ENCODE assay signal across 27 cellular contexts in the genomic region with DNA sequence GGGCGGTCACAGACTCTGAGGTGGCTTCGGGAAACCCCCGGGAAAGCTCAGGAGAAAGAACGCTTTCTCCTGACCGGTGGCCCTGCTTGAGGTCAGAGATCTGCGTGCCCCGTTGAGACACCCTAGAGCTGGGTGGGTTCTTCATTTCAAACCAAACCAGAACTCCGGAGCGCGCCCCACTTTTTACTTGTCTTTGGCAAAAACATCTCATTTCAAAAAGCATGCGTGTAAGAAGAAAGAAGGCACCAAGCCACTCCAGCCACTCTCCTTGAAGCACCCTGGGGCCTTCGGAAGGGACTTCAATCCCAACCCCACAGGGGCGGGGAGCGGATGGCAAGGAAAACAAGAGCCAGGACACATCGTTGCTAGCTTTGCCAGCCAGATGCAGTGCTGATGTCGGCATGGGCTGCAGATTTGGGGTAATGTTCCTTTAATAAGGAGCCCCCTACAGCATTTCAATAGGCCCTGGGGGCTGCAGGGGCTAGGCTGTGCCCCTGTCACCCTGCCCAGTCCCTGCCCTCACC.
DNase-seq lines count a peak whose midpoint lies in the region; ATAC-seq and TF ChIP-seq lines count a peak whose summit lies in the region.
"Had no signal": no experiment of that assay in that cellular context is flagged by ENCODE, and none has a peak within 500 bp of the region (broad histone marks: within the 10 kb centered on the region; RNA-seq: fewer than 3 reads in every experiment).

No MANE protein-coding gene starts in this region.

- H3K4me3 Mint-ChIP-seq in activated naive CD8-positive, alpha-beta T cell = no peak overlapping the region
- H3K4me3 Mint-ChIP-seq in activated naive CD8-positive, alpha-beta T cell treated with anti-CD3 and anti-CD28 coated beads, Interleukin-2, amount 50 U/mL, for 24 hours = no peak overlapping the region
- H3K4me3 Mint-ChIP-seq: activated CD4-positive, alpha-beta T cell treated with anti-CD3 and anti-CD28 coated beads, Interleukin-2, amount 10 ng/mL, durations not matched to agents 7 days and 5 days; activated T-cell treated with anti-CD3 and anti-CD28 coated beads, Interleukin-2, amount 50 U/mL, for 4 hours; mesothelial cell of epicardium; naive B cell; stimulated activated naive B cell treated with anti-CD40 and anti-IgM and Interleukin-4, amounts not matched to agents 10 μg/mL and 1 μg/mL and 100 μg/mL, for 72 hours; WTC11 had no signal

- H3K27ac ChIP-seq in hepatocyte (peak overlapping the region; percentile 96), prostate gland (peak overlapping the region; percentile 89 to 96), GM23248 (no peak overlapping the region)
- H3K27ac ChIP-seq: foreskin keratinocyte had no signal

- H3K9me2 ChIP-seq in hepatocyte (replicated peaks; ENCODE audit: insufficient read depth) (no peaks in the 10 kb centered on the region), GM23248 (ENCODE audit: insufficient read depth) (no peaks in the 10 kb centered on the region)

- H4K20me1 ChIP-seq in hepatocyte (ENCODE audit: insufficient read depth, poor library complexity, severe bottlenecking) (no peaks in the 10 kb centered on the region), GM23248 (ENCODE audit: insufficient read depth) (no peaks in the 10 kb centered on the region)

- TF ChIP-seq POLR2A in prostate gland (IDR thresholded peaks at IDR 0.05) = no peak

- H3K4me2 ChIP-seq in hepatocyte (no peak overlapping the region), GM23248 (ENCODE audit: unreplicated experiment) (no peak overlapping the region)

- H3K9me3 Mint-ChIP-seq in activated naive CD8-positive, alpha-beta T cell (ENCODE audit: low read depth) = no peaks in the 10 kb centered on the region
- H3K9me3 Mint-ChIP-seq in activated naive CD8-positive, alpha-beta T cell treated with anti-CD3 and anti-CD28 coated beads, Interleukin-2, amount 50 U/mL, for 24 hours = no peaks in the 10 kb centered on the region
- H3K9me3 Mint-ChIP-seq: activated T-cell treated with anti-CD3 and anti-CD28 coated beads, Interleukin-2, amount 50 U/mL, for 4 hours; mesothelial cell of epicardium had no signal

- H3K4me1 ChIP-seq in hepatocyte (ENCODE audit: insufficient read depth) (peaks cover 33% of the 10 kb centered on the region), prostate gland (replicated peaks) (peaks cover 24% of the 10 kb centered on the region), GM23248 (ENCODE audit: insufficient read depth) (no peaks in the 10 kb centered on the region)
- H3K4me1 ChIP-seq: foreskin keratinocyte had no signal

- no peaks in the 10 kb centered on the region for H3F3A ChIP-seq in GM23248 (ENCODE audit: insufficient read depth)

- H3K27me3 Mint-ChIP-seq in activated naive CD8-positive, alpha-beta T cell = no peaks in the 10 kb centered on the region
- H3K27me3 Mint-ChIP-seq in activated naive CD8-positive, alpha-beta T cell treated with anti-CD3 and anti-CD28 coated beads, Interleukin-2, amount 50 U/mL, for 24 hours = no peaks in the 10 kb centered on the region
- H3K27me3 Mint-ChIP-seq: activated CD4-positive, alpha-beta T cell treated with anti-CD3 and anti-CD28 coated beads, Interleukin-2, amount 10 ng/mL, durations not matched to agents 7 days and 5 days had no signal

- H3K27ac Mint-ChIP-seq in activated naive CD8-positive, alpha-beta T cell = peak overlapping the region; percentile 83
- H3K27ac Mint-ChIP-seq in activated naive CD8-positive, alpha-beta T cell treated with anti-CD3 and anti-CD28 coated beads, Interleukin-2, amount 50 U/mL, for 24 hours = no peak overlapping the region
- H3K27ac Mint-ChIP-seq: activated CD4-positive, alpha-beta T cell treated with anti-CD3 and anti-CD28 coated beads, Interleukin-2, amount 10 ng/mL, durations not matched to agents 7 days and 5 days; naive B cell; stimulated activated naive B cell treated with anti-CD40 and anti-IgM and Interleukin-4, amounts not matched to agents 10 μg/mL and 1 μg/mL and 100 μg/mL, for 72 hours; WTC11 had no signal

- H3K9me3 ChIP-seq in hepatocyte (ENCODE audit: low read depth) (no peaks in the 10 kb centered on the region), prostate gland (no peaks in the 10 kb centered on the region), GM23248 (ENCODE audit: low read depth) (no peaks in the 10 kb centered on the region)
- H3K9me3 ChIP-seq: esophagus squamous epithelium, heart left ventricle, thyroid gland had no signal

- no peaks in the 10 kb centered on the region for H3K27me3 ChIP-seq in hepatocyte
- H3K27me3 ChIP-seq in prostate gland (replicated peaks; ENCODE audit: insufficient read depth) = no peaks in the 10 kb centered on the region
- peaks cover 4% of the 10 kb centered on the region; the same call in 1 of the 2 replicates for H3K27me3 ChIP-seq in GM23248 (replicated peaks; ENCODE audit: insufficient read depth)
- H3K27me3 ChIP-seq: thyroid gland had no signal

- no peaks in the 10 kb centered on the region for H3K79me2 ChIP-seq in hepatocyte
- no peaks in the 10 kb centered on the region for H3K79me2 ChIP-seq in GM23248 (ENCODE audit: insufficient read depth)

- H2AFZ ChIP-seq in hepatocyte (no peak overlapping the region), GM23248 (no peak overlapping the region)

- intact Hi-C loops in prostate gland (cut with DNase I) = no loop called here

- 91% methylated on average over 16 of the region's 16 CpGs for WGBS in hepatocyte (ENCODE audit: low lambda C conversion rate, missing lambda C conversion rate)
- WGBS in prostate gland = 73% methylated on average over 16 of the region's 16 CpGs
- WGBS in GM23248 (ENCODE audit: low coverage in 1 of 2, low lambda C conversion rate in 2 of 2, missing lambda C conversion rate in 2 of 2), 2 experiments = 80% methylated on average over 15 to 16 of the region's 16 CpGs

- no peaks in the 10 kb centered on the region for H3K36me3 ChIP-seq in hepatocyte (replicated peaks; ENCODE audit: insufficient read depth, low read depth)
- H3K36me3 ChIP-seq in prostate gland = no peaks in the 10 kb centered on the region
- H3K36me3 ChIP-seq in GM23248 (ENCODE audit: low read depth) = no peaks in the 10 kb centered on the region
- H3K36me3 ChIP-seq: esophagus squamous epithelium, heart left ventricle, thyroid gland had no signal

- TF ChIP-seq CTCF in hepatocyte (IDR thresholded peaks at IDR 0.05; ENCODE audit: poor library complexity) (no peak), prostate gland (IDR thresholded peaks at IDR 0.05) (no peak)

- H3K36me3 Mint-ChIP-seq in activated naive CD8-positive, alpha-beta T cell = no peaks in the 10 kb centered on the region
- no peaks in the 10 kb centered on the region for H3K36me3 Mint-ChIP-seq in activated naive CD8-positive, alpha-beta T cell treated with anti-CD3 and anti-CD28 coated beads, Interleukin-2, amount 50 U/mL, for 24 hours (ENCODE audit: low read depth)
- H3K36me3 Mint-ChIP-seq: mesothelial cell of epicardium; naive B cell; stimulated activated naive B cell treated with anti-CD40 and anti-IgM and Interleukin-4, amounts not matched to agents 10 μg/mL and 1 μg/mL and 100 μg/mL, for 72 hours; WTC11 had no signal

- no peak for ATAC-seq in activated naive CD8-positive, alpha-beta T cell treated with anti-CD3 and anti-CD28 coated beads, Interleukin-2, amount 50 U/mL, for 24 hours
- ATAC-seq in HG03571 (IDR thresholded peaks at IDR 0.05; ENCODE audit: unreplicated experiment) = no peak
- ATAC-seq: foreskin keratinocyte; heart left ventricle; stimulated activated naive B cell treated with anti-CD40 and anti-IgM and Interleukin-4, amounts not matched to agents 10 μg/mL and 1 μg/mL and 100 μg/mL, for 72 hours had no signal

- peaks cover 22% of the 10 kb centered on the region for H3K4me1 Mint-ChIP-seq in activated naive CD8-positive, alpha-beta T cell (ENCODE audit: low read depth)
- H3K4me1 Mint-ChIP-seq in activated naive CD8-positive, alpha-beta T cell treated with anti-CD3 and anti-CD28 coated beads, Interleukin-2, amount 50 U/mL, for 24 hours = peaks cover 17% of the 10 kb centered on the region
- H3K4me1 Mint-ChIP-seq: activated CD4-positive, alpha-beta T cell treated with anti-CD3 and anti-CD28 coated beads, Interleukin-2, amount 10 ng/mL, durations not matched to agents 7 days and 5 days; naive B cell had no signal

- in situ Hi-C loops in GM23248 (cut with MboI) = no loop called here

- H3K4me3 ChIP-seq in hepatocyte (no peak overlapping the region), prostate gland (no peak overlapping the region), GM23248 (no peak overlapping the region)
- H3K4me3 ChIP-seq: esophagus squamous epithelium, heart left ventricle, thyroid gland had no signal

- no peak for DNase-seq in activated naive CD8-positive, alpha-beta T cell treated with anti-CD3 and anti-CD28 coated beads, Interleukin-2, amount 50 U/mL, for 24 hours
- no peak for DNase-seq in hepatocyte (ENCODE audit: low spot score)
- DNase-seq in prostate gland (ENCODE audit: low spot score) = no peak
- no peak for DNase-seq in NCI-H510A treated with DMSO at 0.1 percent for 48 hours (lab: John Stamatoyannopoulos, UW)
- no peak for DNase-seq in GM23248
- DNase-seq in NCI-H1092 treated with DMSO at 0.1 percent for 48 hours (lab: John Stamatoyannopoulos, UW) = no peak
- DNase-seq: 8988T; activated CD4-positive, alpha-beta T cell treated with anti-CD3 and anti-CD28 coated beads, Interleukin-2, amount 10 ng/mL, durations not matched to agents 7 days and 5 days; activated T-cell treated with anti-CD3 and anti-CD28 coated beads, Interleukin-2, amount 50 U/mL, for 4 hours; Calu3; cerebellar nuclear complex; DMS79 treated with DMSO at 0.1 percent for 48 hours; esophagus squamous epithelium; foreskin keratinocyte; GDM1; heart left ventricle; kidney; naive B cell; NCI-H1048; NCI-H1694; NCI-H446; stimulated activated naive B cell treated with anti-CD40 and anti-IgM and Interleukin-4, amounts not matched to agents 10 μg/mL and 1 μg/mL and 100 μg/mL, for 72 hours; thyroid gland had no signal

- H3K9ac ChIP-seq in GM23248 = no peak overlapping the region
